ENCODE assay signal across 1 cellular context in genomic region chr12:112419269-112420133, GRCh38.
A peak's percentile ranks its signal among the peaks of the same experiment; 100 is the strongest.
TF ChIP-seq lines count a peak whose summit lies in the region.

No MANE protein-coding gene starts in this region.

TF ChIP-seq in K562, 482 proteins besides CTCF, POLR2A, EP300 and RAD21 (continued from another document and continues in another):
- TF ChIP-seq, protein P1, sequence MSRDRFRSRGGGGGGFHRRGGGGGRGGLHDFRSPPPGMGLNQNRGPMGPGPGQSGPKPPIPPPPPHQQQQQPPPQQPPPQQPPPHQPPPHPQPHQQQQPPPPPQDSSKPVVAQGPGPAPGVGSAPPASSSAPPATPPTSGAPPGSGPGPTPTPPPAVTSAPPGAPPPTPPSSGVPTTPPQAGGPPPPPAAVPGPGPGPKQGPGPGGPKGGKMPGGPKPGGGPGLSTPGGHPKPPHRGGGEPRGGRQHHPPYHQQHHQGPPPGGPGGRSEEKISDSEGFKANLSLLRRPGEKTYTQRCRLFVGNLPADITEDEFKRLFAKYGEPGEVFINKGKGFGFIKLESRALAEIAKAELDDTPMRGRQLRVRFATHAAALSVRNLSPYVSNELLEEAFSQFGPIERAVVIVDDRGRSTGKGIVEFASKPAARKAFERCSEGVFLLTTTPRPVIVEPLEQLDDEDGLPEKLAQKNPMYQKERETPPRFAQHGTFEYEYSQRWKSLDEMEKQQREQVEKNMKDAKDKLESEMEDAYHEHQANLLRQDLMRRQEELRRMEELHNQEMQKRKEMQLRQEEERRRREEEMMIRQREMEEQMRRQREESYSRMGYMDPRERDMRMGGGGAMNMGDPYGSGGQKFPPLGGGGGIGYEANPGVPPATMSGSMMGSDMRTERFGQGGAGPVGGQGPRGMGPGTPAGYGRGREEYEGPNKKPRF (IDR thresholded peaks at IDR 0.05; ENCODE audit: low read depth, low read length) = no peak
- TF ChIP-seq ZNF77 (CRISPR knock-in tag; IDR thresholded peaks at IDR 0.05) (no peak), MYC (IDR thresholded peaks at IDR 0.05; ENCODE audit: low read depth, low read length) (peak; percentile 62; the same call in 1 of the 2 replicates), MYC (CRISPR knock-in tag; IDR thresholded peaks at IDR 0.05; ENCODE audit: borderline replicate concordance, low read depth) (0 out of 2 replicates have a peak, but pooled peaks have one; percentile 41), GTF3C2 (IDR thresholded peaks at IDR 0.05; ENCODE audit: borderline replicate concordance, extremely low read depth, insufficient read length) (no peak), POLR2AphosphoS2 (IDR thresholded peaks at IDR 0.05; ENCODE audit: low read length) (no peak), ZNF445 (CRISPR knock-in tag; IDR thresholded peaks at IDR 0.05; ENCODE audit: low read depth) (no peak), RFX5 (IDR thresholded peaks at IDR 0.05; ENCODE audit: low read depth, low read length) (no peak), TEAD4 (IDR thresholded peaks at IDR 0.05; ENCODE audit: low read length) (peak; percentile 60), TEAD4 (CRISPR knock-in tag; IDR thresholded peaks at IDR 0.05; ENCODE audit: borderline replicate concordance) (0 out of 2 replicates have a peak, but pooled peaks have one; percentile 34), ELF4 (CRISPR knock-in tag; IDR thresholded peaks at IDR 0.05) (no peak), ZZZ3 (IDR thresholded peaks at IDR 0.05) (no peak), ASH1L (IDR thresholded peaks at IDR 0.05; ENCODE audit: borderline replicate concordance, low read depth, partially characterized antibody) (no peak), KLF16 (IDR thresholded peaks at IDR 0.05) (no peak), SRSF1 (IDR thresholded peaks at IDR 0.05; ENCODE audit: low read depth, low read length) (no peak; the same call in 1 of the 2 replicates), ZNF764 (CRISPR knock-in tag; IDR thresholded peaks at IDR 0.05; ENCODE audit: low read depth) (peak; percentile 34; the same call in 1 of the 2 replicates), AFF1 (IDR thresholded peaks at IDR 0.05; ENCODE audit: low read depth in 1 of 2, partially characterized antibody in 2 of 2) (peak in 1 of 2 experiments; percentile 20), ZBTB33 (CRISPR knock-in tag; IDR thresholded peaks at IDR 0.05) (peak; percentile 39; the same call in 1 of the 2 replicates), POLR2G (IDR thresholded peaks at IDR 0.05; ENCODE audit: low read depth, low read length) (no peak), ATF7 (IDR thresholded peaks at IDR 0.05) (peak; percentile 79), KLF13 (tag; IDR thresholded peaks at IDR 0.05; ENCODE audit: borderline replicate concordance, low read depth) (no peak), TBL1XR1 (IDR thresholded peaks at IDR 0.05; ENCODE audit: low read length in 2 of 2) (no peak), ZNF3 (CRISPR knock-in tag; IDR thresholded peaks at IDR 0.05) (peak; percentile 57; the same call in 1 of the 2 replicates), SRF (CRISPR knock-in tag; IDR thresholded peaks at IDR 0.05) (no peak), ZBED1 (IDR thresholded peaks at IDR 0.05) (no peak), ZNF583 (CRISPR knock-in tag; IDR thresholded peaks at IDR 0.05) (no peak), PRDM10 (IDR thresholded peaks at IDR 0.05; ENCODE audit: partially characterized antibody) (no peak), PHB2 (IDR thresholded peaks at IDR 0.05; ENCODE audit: low read depth) (no peak), MEF2D (tag; conservative IDR thresholded peaks at IDR 0.05; ENCODE audit: low read depth) (no peak), XRCC5 (IDR thresholded peaks at IDR 0.05; ENCODE audit: low read depth, low read length) (no peak), CTBP1 (IDR thresholded peaks at IDR 0.05; ENCODE audit: borderline replicate concordance) (no peak), RB1 (IDR thresholded peaks at IDR 0.05; ENCODE audit: low read depth) (no peak), GATAD2B (IDR thresholded peaks at IDR 0.05; ENCODE audit: borderline replicate concordance) (0 out of 2 replicates have a peak, but pooled peaks have one; percentile 1), KHSRP (IDR thresholded peaks at IDR 0.05) (no peak), ILF3 (IDR thresholded peaks at IDR 0.05; ENCODE audit: borderline replicate concordance) (no peak), PHF20 (IDR thresholded peaks at IDR 0.05; ENCODE audit: partially characterized antibody) (peak; percentile 45)
- TF ChIP-seq, protein P2, sequence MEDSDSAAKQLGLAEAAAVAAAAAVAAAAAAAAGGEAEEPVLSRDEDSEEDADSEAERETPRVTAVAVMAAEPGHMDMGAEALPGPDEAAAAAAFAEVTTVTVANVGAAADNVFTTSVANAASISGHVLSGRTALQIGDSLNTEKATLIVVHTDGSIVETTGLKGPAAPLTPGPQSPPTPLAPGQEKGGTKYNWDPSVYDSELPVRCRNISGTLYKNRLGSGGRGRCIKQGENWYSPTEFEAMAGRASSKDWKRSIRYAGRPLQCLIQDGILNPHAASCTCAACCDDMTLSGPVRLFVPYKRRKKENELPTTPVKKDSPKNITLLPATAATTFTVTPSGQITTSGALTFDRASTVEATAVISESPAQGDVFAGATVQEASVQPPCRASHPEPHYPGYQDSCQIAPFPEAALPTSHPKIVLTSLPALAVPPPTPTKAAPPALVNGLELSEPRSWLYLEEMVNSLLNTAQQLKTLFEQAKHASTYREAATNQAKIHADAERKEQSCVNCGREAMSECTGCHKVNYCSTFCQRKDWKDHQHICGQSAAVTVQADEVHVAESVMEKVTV (CRISPR knock-in tag; IDR thresholded peaks at IDR 0.05) = no peak
- TF ChIP-seq, protein P3, sequence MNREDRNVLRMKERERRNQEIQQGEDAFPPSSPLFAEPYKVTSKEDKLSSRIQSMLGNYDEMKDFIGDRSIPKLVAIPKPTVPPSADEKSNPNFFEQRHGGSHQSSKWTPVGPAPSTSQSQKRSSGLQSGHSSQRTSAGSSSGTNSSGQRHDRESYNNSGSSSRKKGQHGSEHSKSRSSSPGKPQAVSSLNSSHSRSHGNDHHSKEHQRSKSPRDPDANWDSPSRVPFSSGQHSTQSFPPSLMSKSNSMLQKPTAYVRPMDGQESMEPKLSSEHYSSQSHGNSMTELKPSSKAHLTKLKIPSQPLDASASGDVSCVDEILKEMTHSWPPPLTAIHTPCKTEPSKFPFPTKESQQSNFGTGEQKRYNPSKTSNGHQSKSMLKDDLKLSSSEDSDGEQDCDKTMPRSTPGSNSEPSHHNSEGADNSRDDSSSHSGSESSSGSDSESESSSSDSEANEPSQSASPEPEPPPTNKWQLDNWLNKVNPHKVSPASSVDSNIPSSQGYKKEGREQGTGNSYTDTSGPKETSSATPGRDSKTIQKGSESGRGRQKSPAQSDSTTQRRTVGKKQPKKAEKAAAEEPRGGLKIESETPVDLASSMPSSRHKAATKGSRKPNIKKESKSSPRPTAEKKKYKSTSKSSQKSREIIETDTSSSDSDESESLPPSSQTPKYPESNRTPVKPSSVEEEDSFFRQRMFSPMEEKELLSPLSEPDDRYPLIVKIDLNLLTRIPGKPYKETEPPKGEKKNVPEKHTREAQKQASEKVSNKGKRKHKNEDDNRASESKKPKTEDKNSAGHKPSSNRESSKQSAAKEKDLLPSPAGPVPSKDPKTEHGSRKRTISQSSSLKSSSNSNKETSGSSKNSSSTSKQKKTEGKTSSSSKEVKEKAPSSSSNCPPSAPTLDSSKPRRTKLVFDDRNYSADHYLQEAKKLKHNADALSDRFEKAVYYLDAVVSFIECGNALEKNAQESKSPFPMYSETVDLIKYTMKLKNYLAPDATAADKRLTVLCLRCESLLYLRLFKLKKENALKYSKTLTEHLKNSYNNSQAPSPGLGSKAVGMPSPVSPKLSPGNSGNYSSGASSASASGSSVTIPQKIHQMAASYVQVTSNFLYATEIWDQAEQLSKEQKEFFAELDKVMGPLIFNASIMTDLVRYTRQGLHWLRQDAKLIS (CRISPR knock-in tag; IDR thresholded peaks at IDR 0.05) = 0 out of 2 replicates have a peak, but pooled peaks have one; percentile 31
- TF ChIP-seq, protein P4, sequence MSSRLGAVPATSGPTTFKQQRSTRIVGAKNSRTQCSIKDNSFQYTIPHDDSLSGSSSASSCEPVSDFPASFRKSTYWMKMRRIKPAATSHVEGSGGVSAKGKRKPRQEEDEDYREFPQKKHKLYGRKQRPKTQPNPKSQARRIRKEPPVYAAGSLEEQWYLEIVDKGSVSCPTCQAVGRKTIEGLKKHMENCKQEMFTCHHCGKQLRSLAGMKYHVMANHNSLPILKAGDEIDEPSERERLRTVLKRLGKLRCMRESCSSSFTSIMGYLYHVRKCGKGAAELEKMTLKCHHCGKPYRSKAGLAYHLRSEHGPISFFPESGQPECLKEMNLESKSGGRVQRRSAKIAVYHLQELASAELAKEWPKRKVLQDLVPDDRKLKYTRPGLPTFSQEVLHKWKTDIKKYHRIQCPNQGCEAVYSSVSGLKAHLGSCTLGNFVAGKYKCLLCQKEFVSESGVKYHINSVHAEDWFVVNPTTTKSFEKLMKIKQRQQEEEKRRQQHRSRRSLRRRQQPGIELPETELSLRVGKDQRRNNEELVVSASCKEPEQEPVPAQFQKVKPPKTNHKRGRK (tag; IDR thresholded peaks at IDR 0.05) = no peak
